ENCODE assay signal across 8 cellular contexts in the genomic region with DNA sequence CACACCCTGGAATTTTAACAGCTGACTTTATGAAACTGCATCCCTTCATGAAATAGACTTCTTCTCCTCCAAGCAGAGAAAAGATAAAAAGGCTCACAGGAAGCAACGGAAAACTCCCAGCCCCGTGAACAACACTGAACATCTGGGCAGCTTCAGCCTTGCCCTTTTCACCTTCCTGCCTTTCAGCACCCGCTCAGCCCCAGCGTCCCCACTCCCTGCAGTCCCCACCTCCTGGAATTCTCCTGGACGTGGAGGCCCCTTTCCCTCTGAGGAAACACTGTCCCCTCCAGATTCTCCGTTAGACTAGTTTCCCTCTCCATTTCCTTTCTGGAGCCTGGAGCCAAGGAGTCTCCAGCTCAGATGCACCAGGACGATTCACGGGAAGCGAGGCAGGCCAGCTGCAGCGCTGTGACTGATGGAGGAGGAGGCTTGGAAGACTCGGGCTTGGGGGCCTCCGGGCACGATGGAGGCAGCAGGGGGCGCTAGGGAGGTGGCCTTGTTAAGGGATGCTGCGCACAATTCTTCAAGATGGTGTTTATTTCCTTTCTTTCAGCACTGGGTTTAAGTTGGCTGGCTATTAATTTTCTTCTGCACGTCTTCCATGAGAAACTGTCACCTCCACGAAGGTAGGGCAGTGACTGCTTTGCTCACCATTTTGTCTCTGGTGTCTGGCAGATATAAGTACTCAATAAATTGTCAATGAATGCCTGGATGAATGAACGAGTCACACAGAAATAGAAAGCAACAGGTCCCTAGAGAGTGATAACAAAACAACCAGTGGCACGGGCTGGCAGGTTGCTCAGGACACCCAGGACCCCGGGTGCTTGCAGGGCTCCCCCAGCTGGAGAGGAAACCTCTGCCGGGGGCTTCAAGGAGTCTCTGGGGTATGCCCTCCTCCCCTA.
DNase-seq lines count a peak whose midpoint lies in the region; ATAC-seq and TF ChIP-seq lines count a peak whose summit lies in the region.

No MANE protein-coding gene starts in this region.

- peak overlapping the region; percentile 14 for H2AFZ ChIP-seq in ACC112 (ENCODE audit: low read length, unreplicated experiment)

- no peak overlapping the region for H3K27ac ChIP-seq in ACC112 (ENCODE audit: low read depth, low read length)
- H3K27ac ChIP-seq in coronary artery = peak overlapping the region; percentile 83 to 89

- no peaks in the 10 kb centered on the region for H3K27me3 ChIP-seq in ACC112 (ENCODE audit: insufficient read depth, low read length)

- no peaks in the 10 kb centered on the region for H3K79me2 ChIP-seq in ACC112 (ENCODE audit: control insufficient read depth, insufficient read depth, low read length, unreplicated experiment)

- peaks cover 15% of the 10 kb centered on the region for H3K4me1 ChIP-seq in ACC112 (ENCODE audit: control insufficient read depth, insufficient read depth, low read length, unreplicated experiment)

- peak; percentile 46 for TF ChIP-seq CTCF in LNCaP clone FGC (IDR thresholded peaks at IDR 0.05; ENCODE audit: control insufficient read depth, extremely low read depth, insufficient read depth)
- TF ChIP-seq CTCF in coronary artery (IDR thresholded peaks at IDR 0.05) = no peak

- DNase-seq in LNCaP clone FGC (ENCODE audit: low read depth) (no peak), coronary artery (ENCODE audit: low spot score) (peak; percentile 80), medulla oblongata (ENCODE audit: extremely low spot score) (peak; percentile 45)
- peak; percentile 29 for DNase-seq in activated CD4-positive, alpha-beta T cell treated with anti-CD3 and anti-CD28 coated beads for 1 hour
- DNase-seq in stimulated activated CD8-positive, alpha-beta memory T cell treated with anti-CD3 and anti-CD28 coated beads, Interleukin-2, amount 100 ng/mL, for 1 hour (ENCODE audit: low read depth in 2 of 2) = peak; percentile 24 to 34

- ATAC-seq in GM18867 (IDR thresholded peaks at IDR 0.05; ENCODE audit: unreplicated experiment) = peak; percentile 90
- no peak for ATAC-seq in HG03025 (IDR thresholded peaks at IDR 0.05; ENCODE audit: low FRiP score, unreplicated experiment)

- H3K36me3 ChIP-seq in ACC112 (ENCODE audit: insufficient read depth, low read length) = no peaks in the 10 kb centered on the region

- H3K4me3 ChIP-seq in ACC112 (ENCODE audit: low read depth, low read length) (peak overlapping the region; percentile 56; the same call in 1 of the 2 replicates), LNCaP clone FGC (ENCODE audit: low read depth, low read length) (no peak overlapping the region), coronary artery (peak overlapping the region; percentile 31)
